ENCODE assay signal across 23 cellular contexts in genomic region chr1:14999441-14999840, GRCh38.
"Had no signal": no experiment of that assay in that cellular context is flagged by ENCODE, and none has a peak within 500 bp of the region (broad histone marks: within the 10 kb centered on the region; RNA-seq: fewer than 3 reads in every experiment).

No MANE protein-coding gene starts in this region.

- H3K4me3 Mint-ChIP-seq: effector memory CD8-positive, alpha-beta T cell; memory B cell; naive thymus-derived CD8-positive, alpha-beta T cell; nephron progenitor cell; stimulated activated naive B cell treated with anti-CD40 and anti-IgM and Interleukin-4, amounts not matched to agents 10 μg/mL and 1 μg/mL and 100 μg/mL, for 72 hours; stimulated activated naive CD8-positive, alpha-beta T cell treated with anti-CD3 and anti-CD28 coated beads, Interleukin-15, Interleukin-2, amounts not matched to agents 100 ng/mL and 50 ng/mL, for 24 hours had no signal

- H3K9me3 ChIP-seq: esophagus squamous epithelium, pancreas, prostate gland, thoracic aorta, tibial nerve, upper lobe of left lung had no signal

- H3K36me3 Mint-ChIP-seq: memory B cell; naive thymus-derived CD8-positive, alpha-beta T cell; stimulated activated naive B cell treated with anti-CD40 and anti-IgM and Interleukin-4, amounts not matched to agents 10 μg/mL and 1 μg/mL and 100 μg/mL, for 72 hours had no signal

- H3K4me1 Mint-ChIP-seq: memory B cell; stimulated activated naive B cell treated with anti-CD40 and anti-IgM and Interleukin-4, amounts not matched to agents 10 μg/mL and 1 μg/mL and 100 μg/mL, for 72 hours had no signal

- H3K9me3 Mint-ChIP-seq: effector memory CD8-positive, alpha-beta T cell; memory B cell; naive thymus-derived CD8-positive, alpha-beta T cell; nephron progenitor cell; stimulated activated naive B cell treated with anti-CD40 and anti-IgM and Interleukin-4, amounts not matched to agents 10 μg/mL and 1 μg/mL and 100 μg/mL, for 72 hours; stimulated activated naive CD8-positive, alpha-beta T cell treated with anti-CD3 and anti-CD28 coated beads, Interleukin-15, Interleukin-2, amounts not matched to agents 100 ng/mL and 50 ng/mL, for 24 hours had no signal

- DNase-seq: cerebellar nuclear complex; cortex of kidney; effector memory CD8-positive, alpha-beta T cell; erythroblast; esophagus squamous epithelium; hypothalamus; naive thymus-derived CD8-positive, alpha-beta T cell; nephron progenitor cell; occipital lobe; pancreas; right cardiac atrium; stimulated activated CD4-positive, alpha-beta T cell treated with anti-CD3 and anti-CD28 coated beads, Interleukin-15, amount 100 ng/mL, for 24 hours; stimulated activated CD4-positive, alpha-beta T cell treated with anti-CD3 and anti-CD28 coated beads, Interleukin-2, amount 100 ng/mL, for 48 hours; stimulated activated naive B cell treated with anti-CD40 and anti-IgM and Interleukin-4, amounts not matched to agents 10 μg/mL and 1 μg/mL and 100 μg/mL, for 72 hours; upper lobe of left lung had no signal

- H3K36me3 ChIP-seq: esophagus squamous epithelium, pancreas, prostate gland, thoracic aorta, tibial nerve, upper lobe of left lung had no signal

- H3K4me3 ChIP-seq: esophagus squamous epithelium, lung, pancreas, prostate gland, skin epidermis, thoracic aorta, tibial nerve, upper lobe of left lung had no signal

- H3K27me3 ChIP-seq: esophagus squamous epithelium, pancreas, tibial nerve, upper lobe of left lung had no signal

- H3K27ac Mint-ChIP-seq: effector memory CD8-positive, alpha-beta T cell; memory B cell; naive thymus-derived CD8-positive, alpha-beta T cell; stimulated activated naive B cell treated with anti-CD40 and anti-IgM and Interleukin-4, amounts not matched to agents 10 μg/mL and 1 μg/mL and 100 μg/mL, for 72 hours; stimulated activated naive CD8-positive, alpha-beta T cell treated with anti-CD3 and anti-CD28 coated beads, Interleukin-15, Interleukin-2, amounts not matched to agents 100 ng/mL and 50 ng/mL, for 24 hours had no signal

- ATAC-seq: effector memory CD8-positive, alpha-beta T cell; left lobe of liver; naive thymus-derived CD8-positive, alpha-beta T cell; pancreas; right cardiac atrium; stimulated activated naive B cell treated with anti-CD40 and anti-IgM and Interleukin-4, amounts not matched to agents 10 μg/mL and 1 μg/mL and 100 μg/mL, for 72 hours had no signal

- H3K27me3 Mint-ChIP-seq: stimulated activated naive B cell treated with anti-CD40 and anti-IgM and Interleukin-4, amounts not matched to agents 10 μg/mL and 1 μg/mL and 100 μg/mL, for 72 hours; stimulated activated naive CD8-positive, alpha-beta T cell treated with anti-CD3 and anti-CD28 coated beads, Interleukin-15, Interleukin-2, amounts not matched to agents 100 ng/mL and 50 ng/mL, for 24 hours had no signal

- H3K4me1 ChIP-seq: pancreas, prostate gland had no signal

- H3K27ac ChIP-seq: pancreas, prostate gland, skin epidermis, thoracic aorta, tibial nerve had no signal
